In the genomic region with DNA sequence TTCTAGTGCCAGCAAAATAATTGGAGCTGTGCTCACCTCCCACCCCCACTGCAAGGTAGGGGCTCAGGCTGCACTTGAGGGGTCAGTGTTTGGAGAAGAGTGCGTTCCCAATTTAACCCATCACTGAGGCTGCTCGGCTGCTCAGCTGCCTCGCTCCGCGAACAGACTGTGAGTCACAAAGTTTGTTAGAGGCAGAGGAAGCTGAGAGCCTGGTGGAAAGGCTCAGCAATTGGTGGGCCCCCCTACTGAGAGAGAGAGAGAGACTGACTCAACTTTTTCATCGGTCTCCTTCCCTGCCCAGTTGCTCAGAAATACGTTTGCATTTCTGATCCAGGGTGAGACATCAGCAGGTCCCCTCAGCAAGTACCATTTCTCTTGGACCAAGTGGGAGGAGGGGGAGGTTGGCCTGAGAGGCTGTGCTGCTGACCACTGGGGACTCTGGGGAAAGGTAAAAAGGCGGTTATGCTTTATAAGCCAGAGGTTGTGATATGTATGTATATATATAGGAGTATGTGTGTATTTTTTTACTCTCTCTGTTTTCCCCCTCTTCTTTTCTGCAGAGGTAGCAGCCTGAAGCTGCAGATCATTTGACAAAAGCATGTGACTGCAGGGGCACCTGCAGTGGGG, we compare ENCODE assay signal across 2 cellular contexts.
TF ChIP-seq lines count a peak whose summit lies in the region.

No MANE protein-coding gene starts in this region.

TF ChIP-seq in SK-N-SH, 30 proteins besides CTCF, POLR2A, EP300 and RAD21:
- TF ChIP-seq TAF1 (IDR thresholded peaks at IDR 0.05; ENCODE audit: borderline replicate concordance, low read depth, low read length) (no peak), TEAD4 (IDR thresholded peaks at IDR 0.05; ENCODE audit: borderline replicate concordance, insufficient read depth) (no peak), GATA2 (CRISPR knock-in tag; IDR thresholded peaks at IDR 0.05) (no peak), RCOR1 (IDR thresholded peaks at IDR 0.05; ENCODE audit: low read length) (no peak), POLR2AphosphoS5 (IDR thresholded peaks at IDR 0.05; ENCODE audit: low read depth, low read length) (no peak; the same call in 1 of the 2 replicates), NRF1 (IDR thresholded peaks at IDR 0.05; ENCODE audit: low read depth, low read length) (no peak), JUND (IDR thresholded peaks at IDR 0.05) (no peak; the same call in 1 of the 2 replicates), TCF12 (IDR thresholded peaks at IDR 0.05) (peak; percentile 72), FOSL2 (IDR thresholded peaks at IDR 0.05; ENCODE audit: borderline replicate concordance, low read depth) (peak; percentile 87), MXI1 (IDR thresholded peaks at IDR 0.05; ENCODE audit: low read depth, low read length) (no peak), NFIC (IDR thresholded peaks at IDR 0.05; ENCODE audit: borderline replicate concordance) (no peak), RFX5 (IDR thresholded peaks at IDR 0.05; ENCODE audit: low read length) (no peak), EZH2phosphoT487 (IDR thresholded peaks at IDR 0.05; ENCODE audit: borderline replicate concordance, low read depth) (no peak), FOXJ3 (CRISPR knock-in tag; IDR thresholded peaks at IDR 0.05) (no peak)
- TF ChIP-seq, protein P1, sequence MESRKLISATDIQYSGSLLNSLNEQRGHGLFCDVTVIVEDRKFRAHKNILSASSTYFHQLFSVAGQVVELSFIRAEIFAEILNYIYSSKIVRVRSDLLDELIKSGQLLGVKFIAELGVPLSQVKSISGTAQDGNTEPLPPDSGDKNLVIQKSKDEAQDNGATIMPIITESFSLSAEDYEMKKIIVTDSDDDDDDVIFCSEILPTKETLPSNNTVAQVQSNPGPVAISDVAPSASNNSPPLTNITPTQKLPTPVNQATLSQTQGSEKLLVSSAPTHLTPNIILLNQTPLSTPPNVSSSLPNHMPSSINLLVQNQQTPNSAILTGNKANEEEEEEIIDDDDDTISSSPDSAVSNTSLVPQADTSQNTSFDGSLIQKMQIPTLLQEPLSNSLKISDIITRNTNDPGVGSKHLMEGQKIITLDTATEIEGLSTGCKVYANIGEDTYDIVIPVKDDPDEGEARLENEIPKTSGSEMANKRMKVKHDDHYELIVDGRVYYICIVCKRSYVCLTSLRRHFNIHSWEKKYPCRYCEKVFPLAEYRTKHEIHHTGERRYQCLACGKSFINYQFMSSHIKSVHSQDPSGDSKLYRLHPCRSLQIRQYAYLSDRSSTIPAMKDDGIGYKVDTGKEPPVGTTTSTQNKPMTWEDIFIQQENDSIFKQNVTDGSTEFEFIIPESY (IDR thresholded peaks at IDR 0.05; ENCODE audit: borderline replicate concordance, low read depth), result no peak
- TF ChIP-seq, protein P2, sequence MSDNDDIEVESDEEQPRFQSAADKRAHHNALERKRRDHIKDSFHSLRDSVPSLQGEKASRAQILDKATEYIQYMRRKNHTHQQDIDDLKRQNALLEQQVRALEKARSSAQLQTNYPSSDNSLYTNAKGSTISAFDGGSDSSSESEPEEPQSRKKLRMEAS (IDR thresholded peaks at IDR 0.05; ENCODE audit: low read depth), result peak; percentile 59
- TF ChIP-seq, protein P3, sequence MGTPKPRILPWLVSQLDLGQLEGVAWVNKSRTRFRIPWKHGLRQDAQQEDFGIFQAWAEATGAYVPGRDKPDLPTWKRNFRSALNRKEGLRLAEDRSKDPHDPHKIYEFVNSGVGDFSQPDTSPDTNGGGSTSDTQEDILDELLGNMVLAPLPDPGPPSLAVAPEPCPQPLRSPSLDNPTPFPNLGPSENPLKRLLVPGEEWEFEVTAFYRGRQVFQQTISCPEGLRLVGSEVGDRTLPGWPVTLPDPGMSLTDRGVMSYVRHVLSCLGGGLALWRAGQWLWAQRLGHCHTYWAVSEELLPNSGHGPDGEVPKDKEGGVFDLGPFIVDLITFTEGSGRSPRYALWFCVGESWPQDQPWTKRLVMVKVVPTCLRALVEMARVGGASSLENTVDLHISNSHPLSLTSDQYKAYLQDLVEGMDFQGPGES (IDR thresholded peaks at IDR 0.05; ENCODE audit: low read depth, low read length), result no peak
- TF ChIP-seq, protein P4, sequence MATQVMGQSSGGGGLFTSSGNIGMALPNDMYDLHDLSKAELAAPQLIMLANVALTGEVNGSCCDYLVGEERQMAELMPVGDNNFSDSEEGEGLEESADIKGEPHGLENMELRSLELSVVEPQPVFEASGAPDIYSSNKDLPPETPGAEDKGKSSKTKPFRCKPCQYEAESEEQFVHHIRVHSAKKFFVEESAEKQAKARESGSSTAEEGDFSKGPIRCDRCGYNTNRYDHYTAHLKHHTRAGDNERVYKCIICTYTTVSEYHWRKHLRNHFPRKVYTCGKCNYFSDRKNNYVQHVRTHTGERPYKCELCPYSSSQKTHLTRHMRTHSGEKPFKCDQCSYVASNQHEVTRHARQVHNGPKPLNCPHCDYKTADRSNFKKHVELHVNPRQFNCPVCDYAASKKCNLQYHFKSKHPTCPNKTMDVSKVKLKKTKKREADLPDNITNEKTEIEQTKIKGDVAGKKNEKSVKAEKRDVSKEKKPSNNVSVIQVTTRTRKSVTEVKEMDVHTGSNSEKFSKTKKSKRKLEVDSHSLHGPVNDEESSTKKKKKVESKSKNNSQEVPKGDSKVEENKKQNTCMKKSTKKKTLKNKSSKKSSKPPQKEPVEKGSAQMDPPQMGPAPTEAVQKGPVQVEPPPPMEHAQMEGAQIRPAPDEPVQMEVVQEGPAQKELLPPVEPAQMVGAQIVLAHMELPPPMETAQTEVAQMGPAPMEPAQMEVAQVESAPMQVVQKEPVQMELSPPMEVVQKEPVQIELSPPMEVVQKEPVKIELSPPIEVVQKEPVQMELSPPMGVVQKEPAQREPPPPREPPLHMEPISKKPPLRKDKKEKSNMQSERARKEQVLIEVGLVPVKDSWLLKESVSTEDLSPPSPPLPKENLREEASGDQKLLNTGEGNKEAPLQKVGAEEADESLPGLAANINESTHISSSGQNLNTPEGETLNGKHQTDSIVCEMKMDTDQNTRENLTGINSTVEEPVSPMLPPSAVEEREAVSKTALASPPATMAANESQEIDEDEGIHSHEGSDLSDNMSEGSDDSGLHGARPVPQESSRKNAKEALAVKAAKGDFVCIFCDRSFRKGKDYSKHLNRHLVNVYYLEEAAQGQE (IDR thresholded peaks at IDR 0.05; ENCODE audit: low read depth, low read length), result peak; percentile 27; the same call in 1 of the 2 replicates
- TF ChIP-seq, protein P5, sequence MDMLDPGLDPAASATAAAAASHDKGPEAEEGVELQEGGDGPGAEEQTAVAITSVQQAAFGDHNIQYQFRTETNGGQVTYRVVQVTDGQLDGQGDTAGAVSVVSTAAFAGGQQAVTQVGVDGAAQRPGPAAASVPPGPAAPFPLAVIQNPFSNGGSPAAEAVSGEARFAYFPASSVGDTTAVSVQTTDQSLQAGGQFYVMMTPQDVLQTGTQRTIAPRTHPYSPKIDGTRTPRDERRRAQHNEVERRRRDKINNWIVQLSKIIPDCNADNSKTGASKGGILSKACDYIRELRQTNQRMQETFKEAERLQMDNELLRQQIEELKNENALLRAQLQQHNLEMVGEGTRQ (IDR thresholded peaks at IDR 0.05; ENCODE audit: borderline replicate concordance, low read depth, low read length), result no peak
- TF ChIP-seq, protein P6, sequence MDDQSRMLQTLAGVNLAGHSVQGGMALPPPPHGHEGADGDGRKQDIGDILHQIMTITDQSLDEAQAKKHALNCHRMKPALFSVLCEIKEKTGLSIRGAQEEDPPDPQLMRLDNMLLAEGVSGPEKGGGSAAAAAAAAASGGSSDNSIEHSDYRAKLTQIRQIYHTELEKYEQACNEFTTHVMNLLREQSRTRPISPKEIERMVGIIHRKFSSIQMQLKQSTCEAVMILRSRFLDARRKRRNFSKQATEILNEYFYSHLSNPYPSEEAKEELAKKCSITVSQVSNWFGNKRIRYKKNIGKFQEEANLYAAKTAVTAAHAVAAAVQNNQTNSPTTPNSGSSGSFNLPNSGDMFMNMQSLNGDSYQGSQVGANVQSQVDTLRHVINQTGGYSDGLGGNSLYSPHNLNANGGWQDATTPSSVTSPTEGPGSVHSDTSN (IDR thresholded peaks at IDR 0.05), result no peak

TF ChIP-seq in GM12878, 131 proteins besides CTCF, POLR2A, EP300 and RAD21:
- TF ChIP-seq SIX5 (IDR thresholded peaks at IDR 0.05; ENCODE audit: low read depth, low read length, severe bottlenecking) (no peak), EGR1 (IDR thresholded peaks at IDR 0.05; ENCODE audit: borderline replicate concordance in 1 of 2, low read depth in 2 of 2, low read length in 2 of 2) (no peak), KLF5 (IDR thresholded peaks at IDR 0.05; ENCODE audit: partially characterized antibody) (no peak), PAX5 (IDR thresholded peaks at IDR 0.05; ENCODE audit: borderline replicate concordance, low read depth, low read length) (no peak)
- TF ChIP-seq, protein P7, sequence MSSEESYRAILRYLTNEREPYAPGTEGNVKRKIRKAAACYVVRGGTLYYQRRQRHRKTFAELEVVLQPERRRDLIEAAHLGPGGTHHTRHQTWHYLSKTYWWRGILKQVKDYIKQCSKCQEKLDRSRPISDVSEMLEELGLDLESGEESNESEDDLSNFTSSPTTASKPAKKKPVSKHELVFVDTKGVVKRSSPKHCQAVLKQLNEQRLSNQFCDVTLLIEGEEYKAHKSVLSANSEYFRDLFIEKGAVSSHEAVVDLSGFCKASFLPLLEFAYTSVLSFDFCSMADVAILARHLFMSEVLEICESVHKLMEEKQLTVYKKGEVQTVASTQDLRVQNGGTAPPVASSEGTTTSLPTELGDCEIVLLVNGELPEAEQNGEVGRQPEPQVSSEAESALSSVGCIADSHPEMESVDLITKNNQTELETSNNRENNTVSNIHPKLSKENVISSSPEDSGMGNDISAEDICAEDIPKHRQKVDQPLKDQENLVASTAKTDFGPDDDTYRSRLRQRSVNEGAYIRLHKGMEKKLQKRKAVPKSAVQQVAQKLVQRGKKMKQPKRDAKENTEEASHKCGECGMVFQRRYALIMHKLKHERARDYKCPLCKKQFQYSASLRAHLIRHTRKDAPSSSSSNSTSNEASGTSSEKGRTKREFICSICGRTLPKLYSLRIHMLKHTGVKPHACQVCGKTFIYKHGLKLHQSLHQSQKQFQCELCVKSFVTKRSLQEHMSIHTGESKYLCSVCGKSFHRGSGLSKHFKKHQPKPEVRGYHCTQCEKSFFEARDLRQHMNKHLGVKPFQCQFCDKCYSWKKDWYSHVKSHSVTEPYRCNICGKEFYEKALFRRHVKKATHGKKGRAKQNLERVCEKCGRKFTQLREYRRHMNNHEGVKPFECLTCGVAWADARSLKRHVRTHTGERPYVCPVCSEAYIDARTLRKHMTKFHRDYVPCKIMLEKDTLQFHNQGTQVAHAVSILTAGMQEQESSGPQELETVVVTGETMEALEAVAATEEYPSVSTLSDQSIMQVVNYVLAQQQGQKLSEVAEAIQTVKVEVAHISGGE (CRISPR knock-in tag; IDR thresholded peaks at IDR 0.05), result no peak
- TF ChIP-seq, protein P8, sequence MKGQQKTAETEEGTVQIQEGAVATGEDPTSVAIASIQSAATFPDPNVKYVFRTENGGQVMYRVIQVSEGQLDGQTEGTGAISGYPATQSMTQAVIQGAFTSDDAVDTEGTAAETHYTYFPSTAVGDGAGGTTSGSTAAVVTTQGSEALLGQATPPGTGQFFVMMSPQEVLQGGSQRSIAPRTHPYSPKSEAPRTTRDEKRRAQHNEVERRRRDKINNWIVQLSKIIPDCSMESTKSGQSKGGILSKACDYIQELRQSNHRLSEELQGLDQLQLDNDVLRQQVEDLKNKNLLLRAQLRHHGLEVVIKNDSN (IDR thresholded peaks at IDR 0.05; ENCODE audit: borderline replicate concordance, extremely low read length, insufficient read depth, low read depth, low read length), result peak; percentile 12
- TF ChIP-seq, protein P9, sequence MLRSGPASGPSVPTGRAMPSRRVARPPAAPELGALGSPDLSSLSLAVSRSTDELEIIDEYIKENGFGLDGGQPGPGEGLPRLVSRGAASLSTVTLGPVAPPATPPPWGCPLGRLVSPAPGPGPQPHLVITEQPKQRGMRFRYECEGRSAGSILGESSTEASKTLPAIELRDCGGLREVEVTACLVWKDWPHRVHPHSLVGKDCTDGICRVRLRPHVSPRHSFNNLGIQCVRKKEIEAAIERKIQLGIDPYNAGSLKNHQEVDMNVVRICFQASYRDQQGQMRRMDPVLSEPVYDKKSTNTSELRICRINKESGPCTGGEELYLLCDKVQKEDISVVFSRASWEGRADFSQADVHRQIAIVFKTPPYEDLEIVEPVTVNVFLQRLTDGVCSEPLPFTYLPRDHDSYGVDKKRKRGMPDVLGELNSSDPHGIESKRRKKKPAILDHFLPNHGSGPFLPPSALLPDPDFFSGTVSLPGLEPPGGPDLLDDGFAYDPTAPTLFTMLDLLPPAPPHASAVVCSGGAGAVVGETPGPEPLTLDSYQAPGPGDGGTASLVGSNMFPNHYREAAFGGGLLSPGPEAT (IDR thresholded peaks at IDR 0.05; ENCODE audit: low read depth), result no peak
